ENCODE assay signal across 24 cellular contexts in the genomic region with DNA sequence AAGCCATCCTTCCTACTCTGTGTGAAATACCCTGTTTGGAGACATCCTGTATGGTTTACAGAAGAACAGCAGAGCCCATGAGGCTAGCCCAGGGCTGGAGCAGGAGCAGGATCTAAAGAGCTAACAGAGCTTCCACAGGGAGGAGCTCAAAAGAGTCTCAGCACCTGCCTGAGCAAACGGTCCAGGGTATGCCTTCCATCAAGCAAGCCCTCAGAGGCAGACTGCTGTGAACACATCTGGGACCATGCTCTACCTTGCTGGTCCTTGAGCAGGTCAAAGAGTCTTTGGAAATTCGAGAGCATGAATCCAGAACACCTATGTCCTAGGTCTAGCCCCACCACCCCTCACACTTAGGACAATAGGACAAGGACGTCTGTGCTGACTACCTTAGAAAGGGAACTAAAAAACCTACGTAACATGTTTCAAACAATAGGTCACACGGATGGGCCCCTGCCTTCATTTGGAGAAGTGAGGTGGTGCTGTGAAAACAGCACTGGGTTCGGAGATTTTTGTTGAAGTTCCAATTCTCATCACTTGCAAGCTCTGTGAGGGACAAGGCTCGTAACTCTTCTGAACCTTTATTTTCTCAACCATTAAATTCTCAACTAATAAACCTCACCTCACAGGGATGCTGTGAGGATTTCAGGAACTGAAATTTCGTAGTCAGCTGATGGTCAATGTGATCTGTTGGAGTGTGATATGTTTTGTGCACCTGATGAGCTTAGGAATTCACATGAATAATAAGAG.
DNase-seq lines count a peak whose midpoint lies in the region; ATAC-seq, FAIRE-seq and TF ChIP-seq lines count a peak whose summit lies in the region.
"Had no signal": no experiment of that assay in that cellular context is flagged by ENCODE, and none has a peak within 500 bp of the region (broad histone marks: within the 10 kb centered on the region; RNA-seq: fewer than 3 reads in every experiment).

No MANE protein-coding gene starts in this region.

- TF ChIP-seq POLR2A in GM12891 (IDR thresholded peaks at IDR 0.05; ENCODE audit: low read depth, low read length): no peak

- ATAC-seq in T-helper 17 cell: no peak
- ATAC-seq in stimulated activated naive B cell treated with anti-CD40 and anti-IgM and Interleukin-4, amounts not matched to agents 10 μg/mL and 1 μg/mL and 100 μg/mL, for 72 hours (replicated peaks): peak; percentile 79 to 84
- no peak for ATAC-seq in activated CD4-positive, CD25-positive, alpha-beta regulatory T cell treated with anti-CD3 and anti-CD28 coated beads, Interleukin-2, amount 50 U/mL, for 24 hours
- ATAC-seq: GM23338, HepG2, Panc1 had no signal

- H3K4me3 Mint-ChIP-seq in T-helper 17 cell: no peak overlapping the region
- H3K4me3 Mint-ChIP-seq in stimulated activated naive B cell treated with anti-CD40 and anti-IgM and Interleukin-4, amounts not matched to agents 10 μg/mL and 1 μg/mL and 100 μg/mL, for 72 hours: peak overlapping the region in 1 of 2 donors; percentile 20
- H3K4me3 Mint-ChIP-seq: GM23338 had no signal

- H3K27me3 Mint-ChIP-seq in T-helper 17 cell: peaks cover 68% of the 10 kb centered on the region
- peaks cover 4 to 6% of the 10 kb centered on the region in 2 donors for H3K27me3 Mint-ChIP-seq in stimulated activated naive B cell treated with anti-CD40 and anti-IgM and Interleukin-4, amounts not matched to agents 10 μg/mL and 1 μg/mL and 100 μg/mL, for 72 hours

- peak; percentile 51 for FAIRE-seq in GM12891 (lab: Jason Lieb, UNC)
- FAIRE-seq: A204.1, HepG2 had no signal

- H3K4me1 Mint-ChIP-seq in T-helper 17 cell: peaks cover 3% of the 10 kb centered on the region
- peaks cover 39 to 50% of the 10 kb centered on the region in 2 donors for H3K4me1 Mint-ChIP-seq in stimulated activated naive B cell treated with anti-CD40 and anti-IgM and Interleukin-4, amounts not matched to agents 10 μg/mL and 1 μg/mL and 100 μg/mL, for 72 hours

- peaks cover 5% of the 10 kb centered on the region for H3K9me3 ChIP-seq in T-helper 17 cell (ENCODE audit: control insufficient read depth, low read length, poor library complexity, severe bottlenecking)
- H3K9me3 ChIP-seq: BE2C, SK-N-SH had no signal

- H3K27ac Mint-ChIP-seq in T-helper 17 cell: peak overlapping the region; percentile 3
- H3K27ac Mint-ChIP-seq in stimulated activated naive B cell treated with anti-CD40 and anti-IgM and Interleukin-4, amounts not matched to agents 10 μg/mL and 1 μg/mL and 100 μg/mL, for 72 hours: peak overlapping the region; percentile 72
- H3K27ac Mint-ChIP-seq: GM23338 had no signal

- DNase-seq in GM12891 (ENCODE audit: insufficient read length, low spot score): no peak
- DNase-seq in T-helper 17 cell: no peak
- peak; percentile 29 for DNase-seq in islet precursor cell
- DNase-seq in stimulated activated naive B cell treated with anti-CD40 and anti-IgM and Interleukin-4, amounts not matched to agents 10 μg/mL and 1 μg/mL and 100 μg/mL, for 72 hours: peak; percentile 18
- no peak for DNase-seq in midbrain (lab: John Stamatoyannopoulos, UW)
- no peak for DNase-seq in occipital lobe (lab: John Stamatoyannopoulos, UW)
- DNase-seq: BE2C, DMS79, HCEC 1CT, KBM-7, MM.1S, NCI-H1092, NCI-H1436, NCI-H187 treated with DMSO at 0.1 percent for 48 hours, NCI-H2107, NCI-H446 treated with DMSO at 0.1 percent for 48 hours, NCI-H526 treated with DMSO at 0.1 percent for 48 hours, SIG-M5, SK-N-SH had no signal

- peaks cover 11 to 13% of the 10 kb centered on the region in 2 donors for H3K9me3 Mint-ChIP-seq in stimulated activated naive B cell treated with anti-CD40 and anti-IgM and Interleukin-4, amounts not matched to agents 10 μg/mL and 1 μg/mL and 100 μg/mL, for 72 hours

- H3K36me3 Mint-ChIP-seq in T-helper 17 cell (ENCODE audit: low read depth): peaks cover 8% of the 10 kb centered on the region
- peaks cover 10 to 17% of the 10 kb centered on the region in 2 donors for H3K36me3 Mint-ChIP-seq in stimulated activated naive B cell treated with anti-CD40 and anti-IgM and Interleukin-4, amounts not matched to agents 10 μg/mL and 1 μg/mL and 100 μg/mL, for 72 hours

TF ChIP-seq in GM12891, 5 proteins besides CTCF, POLR2A, EP300 and RAD21:
- TF ChIP-seq POLR2AphosphoS5 (IDR thresholded peaks at IDR 0.05; ENCODE audit: low read depth, low read length) (no peak), SPI1 (IDR thresholded peaks at IDR 0.05; ENCODE audit: low read depth, low read length) (peak; percentile 84)

Comparison
In these comparisons a context has a peak if more than half of its experiments do, and no peak if none do; other contexts are left out.
1. DNase-seq: peak in islet precursor cell (single experiment) and stimulated activated naive B cell treated with anti-CD40 and anti-IgM and Interleukin-4, amounts not matched to agents 10 μg/mL and 1 μg/mL and 100 μg/mL, for 72 hours (single experiment); none in GM12891 (single experiment), T-helper 17 cell (0 of 3), midbrain (single experiment) and occipital lobe (single experiment).
2. ATAC-seq: peak in stimulated activated naive B cell treated with anti-CD40 and anti-IgM and Interleukin-4, amounts not matched to agents 10 μg/mL and 1 μg/mL and 100 μg/mL, for 72 hours (2 of 2); none in T-helper 17 cell (single experiment) and activated CD4-positive, CD25-positive, alpha-beta regulatory T cell treated with anti-CD3 and anti-CD28 coated beads, Interleukin-2, amount 50 U/mL, for 24 hours (0 of 2).